ENCODE assay signal across 1 cellular context in genomic region chr4:41176357-41176756, GRCh38.
TF ChIP-seq lines count a peak whose summit lies in the region.

No MANE protein-coding gene starts in this region.

TF ChIP-seq in SK-N-SH treated with all-trans-retinoic acid at 6 μM for 48 hours, 23 proteins besides CTCF, POLR2A, EP300 and RAD21 (continued from another document):
- TF ChIP-seq TOX (CRISPR knock-in tag; IDR thresholded peaks at IDR 0.05; ENCODE audit: borderline replicate concordance) = no peak
